In the genomic region with DNA sequence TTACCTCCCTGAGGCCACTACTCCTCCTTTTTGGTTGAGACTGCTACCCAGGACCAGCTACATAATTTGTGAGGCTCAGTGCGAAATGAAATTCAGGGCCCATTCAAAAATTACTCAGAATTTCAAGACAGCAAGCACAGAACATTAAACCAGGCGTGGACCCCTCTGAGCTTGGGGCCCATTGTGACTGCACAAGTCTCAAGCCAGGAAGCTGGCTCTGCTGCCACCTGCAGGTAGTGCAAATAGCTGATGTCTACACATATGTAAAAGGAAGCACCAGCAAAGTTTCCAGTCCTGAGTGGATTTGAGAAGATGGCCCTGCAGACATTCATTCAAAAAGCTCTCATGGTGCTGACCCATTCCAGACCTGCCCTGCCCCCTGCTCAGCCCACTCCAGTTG, we compare ENCODE assay signal across 8 cellular contexts.
A peak's percentile ranks its signal among the peaks of the same experiment; 100 is the strongest.
DNase-seq lines count a peak whose midpoint lies in the region; ATAC-seq and TF ChIP-seq lines count a peak whose summit lies in the region.

No MANE protein-coding gene starts in this region.

- no peaks in the 10 kb centered on the region for H3K36me3 Mint-ChIP-seq in activated naive CD8-positive, alpha-beta T cell treated with anti-CD3 and anti-CD28 coated beads, Interleukin-2, amount 50 U/mL, for 24 hours (ENCODE audit: low read depth)

- ATAC-seq in GM18909 (IDR thresholded peaks at IDR 0.05; ENCODE audit: poor library complexity, unreplicated experiment) (peak; percentile 77), right lobe of liver (peak; percentile 88 to 95 (median 93))
- ATAC-seq in activated naive CD8-positive, alpha-beta T cell treated with anti-CD3 and anti-CD28 coated beads, Interleukin-2, amount 50 U/mL, for 24 hours = peak; percentile 46

- H3K4me3 ChIP-seq in LNCaP clone FGC (ENCODE audit: low read depth, low read length) (no peak overlapping the region), right lobe of liver (no peak overlapping the region)

- H3K36me3 ChIP-seq in right lobe of liver = no peaks in the 10 kb centered on the region

- H3K27ac ChIP-seq in right lobe of liver = no peak overlapping the region

- 37% methylated on average over 2 of the region's 2 CpGs for WGBS in right lobe of liver (ENCODE audit: insufficient coverage, low coverage, low lambda C conversion rate, missing lambda C conversion rate)

- TF ChIP-seq CTCF in LNCaP clone FGC (IDR thresholded peaks at IDR 0.05; ENCODE audit: control insufficient read depth, extremely low read depth, insufficient read depth) = peak; percentile 51
- peak; percentile 61 to 69 (median 67) for TF ChIP-seq CTCF in right lobe of liver (IDR thresholded peaks at IDR 0.05)

- no peaks in the 10 kb centered on the region for H3K27me3 Mint-ChIP-seq in activated naive CD8-positive, alpha-beta T cell treated with anti-CD3 and anti-CD28 coated beads, Interleukin-2, amount 50 U/mL, for 24 hours

- H3K9me3 ChIP-seq in right lobe of liver = no peaks in the 10 kb centered on the region

- no peak for TF ChIP-seq POLR2A in right lobe of liver (IDR thresholded peaks at IDR 0.05)

- no peaks in the 10 kb centered on the region for H3K4me1 Mint-ChIP-seq in activated naive CD8-positive, alpha-beta T cell treated with anti-CD3 and anti-CD28 coated beads, Interleukin-2, amount 50 U/mL, for 24 hours

- H3K4me1 ChIP-seq in right lobe of liver = no peaks in the 10 kb centered on the region

- intact Hi-C loops in right lobe of liver (cut with DNase I) = no loop called here

- H3K9me3 Mint-ChIP-seq in activated naive CD8-positive, alpha-beta T cell treated with anti-CD3 and anti-CD28 coated beads, Interleukin-2, amount 50 U/mL, for 24 hours = no peaks in the 10 kb centered on the region

- peak; percentile 62 for DNase-seq in COLO668 (lab: John Stamatoyannopoulos, UW; ENCODE audit: unreplicated experiment)
- peak; percentile 4 for DNase-seq in LNCaP clone FGC (ENCODE audit: low read depth)
- DNase-seq in activated naive CD8-positive, alpha-beta T cell treated with anti-CD3 and anti-CD28 coated beads, Interleukin-2, amount 50 U/mL, for 24 hours = peak; percentile 34
- DNase-seq in right lobe of liver = peak; percentile 61 to 69 (median 65)
- DNase-seq in NCI-H524 treated with DMSO at 0.1 percent for 48 hours (lab: John Stamatoyannopoulos, UW) = no peak
- DNase-seq in GF-D8 (lab: John Stamatoyannopoulos, UW) = no peak
- DNase-seq in hepatic stellate cell (ENCODE audit: low spot score) = no peak

- no peak overlapping the region for H3K27ac Mint-ChIP-seq in activated naive CD8-positive, alpha-beta T cell treated with anti-CD3 and anti-CD28 coated beads, Interleukin-2, amount 50 U/mL, for 24 hours

- no peaks in the 10 kb centered on the region for H3K27me3 ChIP-seq in right lobe of liver

- no peak overlapping the region for H3K4me3 Mint-ChIP-seq in activated naive CD8-positive, alpha-beta T cell treated with anti-CD3 and anti-CD28 coated beads, Interleukin-2, amount 50 U/mL, for 24 hours

Comparison
In these comparisons a context has a peak if more than half of its experiments do, and no peak if none do; other contexts are left out.
1. DNase-seq: peak in COLO668 (single experiment), LNCaP clone FGC (single experiment), activated naive CD8-positive, alpha-beta T cell treated with anti-CD3 and anti-CD28 coated beads, Interleukin-2, amount 50 U/mL, for 24 hours (single experiment) and right lobe of liver (3 of 3); none in NCI-H524 treated with DMSO at 0.1 percent for 48 hours (single experiment), GF-D8 (single experiment) and hepatic stellate cell (single experiment).
2. Peak in every context shown above with its lines, with median percentiles within 50 percentile points of each other: ATAC-seq.